Comparison of ENCODE assay signal across 16 cellular contexts in the genomic region with DNA sequence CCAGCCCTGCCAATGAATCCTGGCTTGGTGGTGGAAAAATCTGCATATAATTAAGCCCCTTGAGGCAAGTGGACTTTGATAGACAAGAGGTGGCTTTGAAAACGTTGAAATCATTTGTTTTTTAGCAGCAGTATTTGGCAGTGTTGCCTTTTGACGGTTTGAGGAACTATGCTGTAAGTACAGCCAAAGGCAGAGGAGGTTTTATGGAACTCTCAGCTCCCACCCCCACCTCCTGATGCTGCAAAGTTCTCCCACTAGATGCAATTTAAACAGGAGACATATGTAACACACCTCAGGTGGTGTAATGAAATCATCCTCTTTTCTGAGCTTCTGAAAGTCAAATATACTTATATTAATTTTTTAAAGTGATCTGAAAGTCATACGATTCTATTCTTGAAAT.
"Had no signal": no experiment of that assay in that cellular context is flagged by ENCODE, and none has a peak within 500 bp of the region (broad histone marks: within the 10 kb centered on the region; RNA-seq: fewer than 3 reads in every experiment).

No MANE protein-coding gene starts in this region.

- DNase-seq: colonic mucosa; cortex of kidney; effector CD4-positive, alpha-beta T cell; effector memory CD4-positive, alpha-beta T cell; foreskin keratinocyte; gastrocnemius medialis; glutamatergic neuron; heart right ventricle; left cardiac atrium; left lung; left ventricle myocardium superior; mammary epithelial cell; mesenchymal stem cell; mucosa of descending colon; naive B cell; naive thymus-derived CD8-positive, alpha-beta T cell had no signal

- ATAC-seq: foreskin keratinocyte; gastrocnemius medialis; heart right ventricle; left cardiac atrium; left lung; left ventricle myocardium superior; mucosa of descending colon; naive thymus-derived CD8-positive, alpha-beta T cell had no signal
